3 cellular contexts compared by ENCODE assay signal in the genomic region with DNA sequence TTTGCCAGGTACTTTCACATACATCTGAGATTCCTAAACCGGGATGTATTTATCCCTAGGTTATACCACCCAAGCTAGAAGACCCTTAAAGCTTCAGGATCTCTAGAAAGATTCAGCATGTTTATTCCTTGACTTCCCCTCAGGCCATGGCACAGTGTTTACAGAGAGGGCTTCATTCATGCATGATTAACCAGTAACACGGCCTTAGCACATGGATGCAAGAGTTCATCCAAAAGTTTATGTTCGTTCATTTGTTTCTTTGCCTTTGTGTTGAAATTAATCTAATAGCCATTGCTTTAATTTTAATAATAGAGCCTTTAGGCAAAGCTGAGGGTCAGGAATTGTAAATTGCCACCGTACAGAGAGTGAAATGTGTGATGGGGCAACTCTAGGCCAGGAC.
TF ChIP-seq lines count a peak whose summit lies in the region.

No MANE protein-coding gene starts in this region.

TF ChIP-seq in liver, 16 proteins besides CTCF, POLR2A, EP300 and RAD21:
- TF ChIP-seq EGR1 (IDR thresholded peaks at IDR 0.05; ENCODE audit: low read depth in 2 of 2) (no peak), MAX (IDR thresholded peaks at IDR 0.05) (no peak), FOXA1 (IDR thresholded peaks at IDR 0.05) (peak; percentile 39), TAF1 (conservative IDR thresholded peaks at IDR 0.05) (no peak), HNF4A (conservative IDR thresholded peaks at IDR 0.05) (peak; percentile 37 to 41), ZBTB33 (IDR thresholded peaks at IDR 0.05) (no peak), YY1 (IDR thresholded peaks at IDR 0.05) (peak; percentile 17), FOXA2 (IDR thresholded peaks at IDR 0.05) (peak; percentile 80), NR2F2 (IDR thresholded peaks at IDR 0.05) (no peak), HNF4G (IDR thresholded peaks at IDR 0.05) (no peak), RXRA (IDR thresholded peaks at IDR 0.05) (peak; percentile 66 to 75), SP1 (IDR thresholded peaks at IDR 0.05) (no peak), JUND (IDR thresholded peaks at IDR 0.05) (no peak), GABPA (IDR thresholded peaks at IDR 0.05 in 1 of 2, conservative IDR thresholded peaks at IDR 0.05 in 1 of 2) (no peak), REST (IDR thresholded peaks at IDR 0.05) (no peak)
- TF ChIP-seq, protein P1, sequence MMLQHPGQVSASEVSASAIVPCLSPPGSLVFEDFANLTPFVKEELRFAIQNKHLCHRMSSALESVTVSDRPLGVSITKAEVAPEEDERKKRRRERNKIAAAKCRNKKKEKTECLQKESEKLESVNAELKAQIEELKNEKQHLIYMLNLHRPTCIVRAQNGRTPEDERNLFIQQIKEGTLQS (IDR thresholded peaks at IDR 0.05) = no peak

TF ChIP-seq in HepG2, 621 proteins besides CTCF, POLR2A, EP300 and RAD21:
- TF ChIP-seq HDAC1 (CRISPR knock-in tag; IDR thresholded peaks at IDR 0.05) (no peak), SP140L (CRISPR knock-in tag; IDR thresholded peaks at IDR 0.05; ENCODE audit: borderline replicate concordance) (no peak)

TF ChIP-seq in SK-N-SH, 30 proteins besides CTCF, POLR2A, EP300 and RAD21:
- TF ChIP-seq TEAD4 (IDR thresholded peaks at IDR 0.05; ENCODE audit: borderline replicate concordance, insufficient read depth) (no peak), MEF2A (IDR thresholded peaks at IDR 0.05; ENCODE audit: borderline replicate concordance, low read depth) (no peak), MAX (IDR thresholded peaks at IDR 0.05; ENCODE audit: low read depth) (no peak), RCOR1 (IDR thresholded peaks at IDR 0.05; ENCODE audit: low read length) (no peak), FOSL2 (IDR thresholded peaks at IDR 0.05; ENCODE audit: borderline replicate concordance, low read depth) (no peak), RFX5 (IDR thresholded peaks at IDR 0.05; ENCODE audit: low read length) (no peak), SMC3 (IDR thresholded peaks at IDR 0.05; ENCODE audit: low read depth, low read length) (no peak), ZBTB33 (IDR thresholded peaks at IDR 0.05; ENCODE audit: borderline replicate concordance, low read depth) (no peak), NRF1 (IDR thresholded peaks at IDR 0.05; ENCODE audit: low read depth, low read length) (no peak), CHD2 (IDR thresholded peaks at IDR 0.05; ENCODE audit: low read length, partially characterized antibody) (no peak), ELF1 (IDR thresholded peaks at IDR 0.05) (no peak), TAF1 (IDR thresholded peaks at IDR 0.05; ENCODE audit: borderline replicate concordance, low read depth, low read length) (no peak), REST (IDR thresholded peaks at IDR 0.05; ENCODE audit: low read depth, low read length) (no peak)
- TF ChIP-seq, protein P2, sequence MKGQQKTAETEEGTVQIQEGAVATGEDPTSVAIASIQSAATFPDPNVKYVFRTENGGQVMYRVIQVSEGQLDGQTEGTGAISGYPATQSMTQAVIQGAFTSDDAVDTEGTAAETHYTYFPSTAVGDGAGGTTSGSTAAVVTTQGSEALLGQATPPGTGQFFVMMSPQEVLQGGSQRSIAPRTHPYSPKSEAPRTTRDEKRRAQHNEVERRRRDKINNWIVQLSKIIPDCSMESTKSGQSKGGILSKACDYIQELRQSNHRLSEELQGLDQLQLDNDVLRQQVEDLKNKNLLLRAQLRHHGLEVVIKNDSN (IDR thresholded peaks at IDR 0.05; ENCODE audit: borderline replicate concordance, low read depth) = no peak
TF ChIP-seq in SK-N-SH: peak in this region for 0.
